In genomic region chr19:33755314-33756020, GRCh38 we compare ENCODE assay signal across 20 cellular contexts. TPM values are rescaled to one million over a fixed set of nuclear protein-coding genes. Genes with fewer than 3 reads are reported as not detected.
DNase-seq lines count a peak whose midpoint lies in the region; ATAC-seq, FAIRE-seq and TF ChIP-seq lines count a peak whose summit lies in the region.
"Had no signal": no experiment of that assay in that cellular context is flagged by ENCODE, and none has a peak within 500 bp of the region (broad histone marks: within the 10 kb centered on the region; RNA-seq: fewer than 3 reads in every experiment).

No MANE protein-coding gene starts in this region.

- H3K27me3 Mint-ChIP-seq in progenitor cell of endocrine pancreas (peaks cover 3% of the 10 kb centered on the region), MCF 10A (ENCODE audit: insufficient read depth, unreplicated experiment) (no peaks in the 10 kb centered on the region)

- DNase-seq in D721Med (ENCODE audit: insufficient read length, low spot score) (peak; percentile 61), HEK293T (ENCODE audit: extremely low spot score) (no peak), cerebellar cortex (ENCODE audit: low spot score) (peak; percentile 47), progenitor cell of endocrine pancreas (ENCODE audit: low spot score, unreplicated experiment) (no peak), mucosa of descending colon (no peak), MCF 10A (ENCODE audit: unreplicated experiment) (no peak), GM20000 (ENCODE audit: low spot score) (no peak)
- DNase-seq: BE2C; CD4-positive, alpha-beta T cell; DMS79 treated with DMSO at 0.1 percent for 48 hours; GDM1; KBM-7; NCI-H146; NCI-H345; NCI-H526; OCI-M1; SIG-M5 had no signal

- FAIRE-seq in D721Med (lab: Jason Lieb, UNC) = no peak
- FAIRE-seq: GM12878, GM18507 had no signal

- no peaks in the 10 kb centered on the region for H3K4me1 ChIP-seq in mucosa of descending colon (ENCODE audit: low read depth)

- H3K9me3 Mint-ChIP-seq in progenitor cell of endocrine pancreas (ENCODE audit: low read depth) = no peaks in the 10 kb centered on the region
- peaks cover 5% of the 10 kb centered on the region for H3K9me3 Mint-ChIP-seq in MCF 10A (ENCODE audit: unreplicated experiment)
- H3K9me3 Mint-ChIP-seq: CD4-positive, alpha-beta T cell had no signal

- H3K9me3 ChIP-seq in mucosa of descending colon = no peaks in the 10 kb centered on the region
- H3K9me3 ChIP-seq: BE2C had no signal

- POLR2A ChIA-PET in HEK293T (lab: Yijun Ruan, JAX) (no interaction called here), MCF 10A (lab: Yijun Ruan, JAX) (interaction anchor here (0.6 kb wide), 1 partner anchor 379 kb away, joined by 3 read pairs; no protein-coding TSS in a partner anchor)

- CTCF ChIA-PET in HEK293T (lab: Yijun Ruan, JAX) = interaction anchor here (1.0 kb wide), 1 partner anchor 323 kb away, joined by 5 read pairs; no protein-coding TSS in a partner anchor
- CTCF ChIA-PET in MCF 10A (lab: Yijun Ruan, JAX) = interaction anchor here (0.6 to 2.1 kb wide), 4 partner anchors 16 to 341 kb away, joined by 3 to 8 read pairs (median 4); no protein-coding TSS in a partner anchor

- no peaks in the 10 kb centered on the region for H3K36me3 ChIP-seq in mucosa of descending colon (ENCODE audit: low read depth)
- H3K36me3 ChIP-seq: BE2C had no signal

- H3K4me3 Mint-ChIP-seq in progenitor cell of endocrine pancreas (ENCODE audit: low read depth) (no peak overlapping the region), MCF 10A (ENCODE audit: unreplicated experiment) (no peak overlapping the region)
- H3K4me3 Mint-ChIP-seq: CD4-positive, alpha-beta T cell; GM23338 had no signal

- H3K4me3 ChIP-seq in mucosa of descending colon = no peak overlapping the region
- H3K4me3 ChIP-seq: GM12878, GM23338 had no signal

- intact Hi-C loops in mucosa of descending colon (cut with DNase I, micrococcal nuclease) = no loop called here
- intact Hi-C loops in MCF 10A (cut with micrococcal nuclease) = no loop called here

- TF ChIP-seq CTCF in D721Med (IDR thresholded peaks at IDR 0.05; ENCODE audit: insufficient read depth, missing control alignments) (no peak), progenitor cell of endocrine pancreas (IDR thresholded peaks at IDR 0.05; ENCODE audit: unreplicated experiment) (no peak), mucosa of descending colon (IDR thresholded peaks at IDR 0.05) (no peak), MCF 10A (IDR thresholded peaks at IDR 0.05; ENCODE audit: unreplicated experiment) (no peak), GM20000 (IDR thresholded peaks at IDR 0.05; ENCODE audit: extremely low read depth, missing control alignments) (no peak)

- no peaks in the 10 kb centered on the region for H3K36me3 Mint-ChIP-seq in progenitor cell of endocrine pancreas (ENCODE audit: insufficient read depth)
- H3K36me3 Mint-ChIP-seq in MCF 10A (ENCODE audit: insufficient read depth, unreplicated experiment) = no peaks in the 10 kb centered on the region

- no TSS peak for BruUV-seq in MCF 10A (replicated peaks; lab: Mats Ljungman, UMichigan)

- H3K4me1 Mint-ChIP-seq in progenitor cell of endocrine pancreas (ENCODE audit: low read depth) (no peaks in the 10 kb centered on the region), MCF 10A (ENCODE audit: insufficient read depth, unreplicated experiment) (no peaks in the 10 kb centered on the region)

- no peak for ATAC-seq in mucosa of descending colon
- ATAC-seq: GM12878, GM23338 had no signal

- H3K27ac Mint-ChIP-seq in progenitor cell of endocrine pancreas (peak overlapping the region; percentile 41), MCF 10A (ENCODE audit: low read depth, unreplicated experiment) (no peak overlapping the region)
- H3K27ac Mint-ChIP-seq: CD4-positive, alpha-beta T cell; GM23338 had no signal

TF ChIP-seq in HEK293T, 16 proteins besides CTCF, POLR2A, EP300 and RAD21:
- TF ChIP-seq PKNOX1 (IDR thresholded peaks at IDR 0.05) (peak; percentile 34; the same call in 1 of the 2 replicates), ZNF384 (IDR thresholded peaks at IDR 0.05) (no peak), SUZ12 (IDR thresholded peaks at IDR 0.05) (no peak)
TF ChIP-seq in HEK293T: peak in this region for 1.

RNA-seq across cellular contexts. Expression of gene KCTD15, which starts 41.2 kb away (rescaled TPM):
- total RNA-seq in progenitor cell of endocrine pancreas = 61.3 TPM in 2 replicates
- total RNA-seq in mucosa of descending colon = 10 to 100 TPM in 2 of 3 donors, 1 to 10 TPM in 1; 8.0 to 42.3 (median 10.1) TPM
- 53.7 and 56.5 TPM in 2 replicates for total RNA-seq in MCF 10A (2022)
- total RNA-seq: GM12878 had no signal

Comparison
In these comparisons a context has a peak if more than half of its experiments do, and no peak if none do; other contexts are left out.
1. DNase-seq: peak in D721Med (single experiment) and cerebellar cortex (single experiment); none in HEK293T (single experiment), progenitor cell of endocrine pancreas (single experiment), mucosa of descending colon (0 of 3), MCF 10A (single experiment) and GM20000 (single experiment).